In the genomic region with DNA sequence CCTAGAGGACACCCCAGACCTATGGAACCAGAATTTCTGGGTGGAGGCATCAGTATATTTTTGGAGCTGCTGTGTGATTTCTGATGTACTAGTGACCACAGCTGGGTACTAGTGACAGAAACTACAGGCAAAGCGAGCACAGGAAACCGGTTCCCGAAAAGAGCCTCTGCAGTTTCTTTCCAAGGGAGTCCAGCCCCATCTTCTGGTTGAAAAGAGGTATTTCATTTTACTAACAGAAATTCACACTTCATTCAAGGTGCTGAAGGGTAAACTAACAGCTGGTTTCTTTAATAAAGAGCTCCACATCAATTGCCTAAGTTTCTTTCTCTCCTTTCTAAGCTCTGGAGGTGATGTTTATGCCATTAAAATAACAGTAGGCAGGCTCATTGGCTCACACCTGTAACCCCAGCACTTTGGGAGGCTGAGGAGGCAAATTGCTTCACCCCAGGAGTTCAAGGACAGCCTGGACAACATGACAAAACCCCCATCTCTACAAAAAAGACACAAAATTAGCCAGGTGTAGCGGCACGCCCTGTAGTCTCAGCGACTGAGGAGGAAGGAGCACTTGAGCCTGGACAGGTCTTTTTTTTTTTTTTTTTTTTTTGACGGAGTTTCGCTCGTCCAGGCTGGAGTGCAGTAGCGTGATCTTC, we compare ENCODE assay signal across 8 cellular contexts. TPM values are rescaled to one million over a fixed set of nuclear protein-coding genes. Genes with fewer than 3 reads are reported as not detected.
DNase-seq lines count a peak whose midpoint lies in the region; ATAC-seq lines count a peak whose summit lies in the region.

No MANE protein-coding gene starts in this region.

- peak; percentile 13 for DNase-seq in stimulated activated CD4-positive, alpha-beta T cell treated with anti-CD3 and anti-CD28 coated beads, Interleukin-2, amount 100 ng/mL, for 4 hours (ENCODE audit: low read depth)
- DNase-seq in stimulated activated CD4-positive, alpha-beta T cell treated with anti-CD3 and anti-CD28 coated beads, Interleukin-15, amount 100 ng/mL, for 24 hours, result no peak
- DNase-seq in M059J (ENCODE audit: low read depth) (peak; percentile 44), foreskin melanocyte (peak; percentile 26), pons (ENCODE audit: low spot score) (peak; percentile 37)
- DNase-seq in activated CD4-positive, alpha-beta T cell treated with anti-CD3 and anti-CD28 coated beads for 48 hours, result peak; percentile 26

- ATAC-seq in GM21515 (IDR thresholded peaks at IDR 0.05; ENCODE audit: unreplicated experiment) (no peak), HG02763 (IDR thresholded peaks at IDR 0.05; ENCODE audit: unreplicated experiment) (no peak)

RNA-seq across cellular contexts. Expression of a gene that starts 22.0 kb away (rescaled TPM):
- total RNA-seq in M059J (2014; rRNA removed; shearing (Covaris generic)), result 16.9 and 28.8 TPM in 2 replicates

RNA-seq across cellular contexts. Expression of a gene that starts 33.1 kb away (rescaled TPM):
- total RNA-seq in M059J (2014; rRNA removed; shearing (Covaris generic)), result 14.4 and 22.3 TPM in 2 replicates

RNA-seq across cellular contexts. Expression of a gene that starts 44.0 kb away (rescaled TPM):
- 14.4 and 32.2 TPM in 2 replicates for total RNA-seq in M059J (2014; rRNA removed; shearing (Covaris generic))

RNA-seq across cellular contexts. Expression of a gene that starts 55.0 kb away (rescaled TPM):
- 40.3 and 46.1 TPM in 2 replicates for total RNA-seq in M059J (2014; rRNA removed; shearing (Covaris generic))
